1 cellular context compared by ENCODE assay signal in genomic region chr1:15459771-15460719, GRCh38.
TF ChIP-seq lines count a peak whose summit lies in the region.

No MANE protein-coding gene starts in this region.

TF ChIP-seq in HEK293, 187 proteins besides CTCF, POLR2A, EP300 and RAD21 (continued from another document):
- TF ChIP-seq PRDM4 (tag by site-specific recombination; IDR thresholded peaks at IDR 0.05) (0 out of 2 replicates have a peak, but pooled peaks have one; percentile 26), ZNF2 (tag by site-specific recombination; IDR thresholded peaks at IDR 0.05) (peak; percentile 50; the same call in 1 of the 2 replicates), ZNF670 (tag by site-specific recombination; IDR thresholded peaks at IDR 0.05; ENCODE audit: low read depth) (no peak), ZNF449 (tag by site-specific recombination; IDR thresholded peaks at IDR 0.05) (peak; percentile 29; the same call in 1 of the 2 replicates), ZNF623 (tag by site-specific recombination; IDR thresholded peaks at IDR 0.05) (no peak), ZNF202 (tag by site-specific recombination; IDR thresholded peaks at IDR 0.05; ENCODE audit: borderline replicate concordance) (no peak), ZNF214 (tag by site-specific recombination; IDR thresholded peaks at IDR 0.05; ENCODE audit: borderline replicate concordance) (0 out of 2 replicates have a peak, but pooled peaks have one; percentile 11), ZSCAN4 (tag by site-specific recombination; IDR thresholded peaks at IDR 0.05) (peak; percentile 13; the same call in 1 of the 2 replicates), ZBTB1 (tag by site-specific recombination; IDR thresholded peaks at IDR 0.05) (peak; percentile 81; the same call in 1 of the 2 replicates), TRIM28 (IDR thresholded peaks at IDR 0.05; ENCODE audit: borderline replicate concordance, low read length) (peak; percentile 69; the same call in 1 of the 2 replicates), PRDM6 (tag by site-specific recombination; IDR thresholded peaks at IDR 0.05) (peak; percentile 74; the same call in 1 of the 2 replicates), ZNF777 (tag by site-specific recombination; IDR thresholded peaks at IDR 0.05; ENCODE audit: borderline replicate concordance) (no peak), GLIS1 (tag by site-specific recombination; IDR thresholded peaks at IDR 0.05) (peak; percentile 80), KLF10 (tag by site-specific recombination; IDR thresholded peaks at IDR 0.05) (peak; percentile 53; the same call in 1 of the 2 replicates), ZNF362 (tag by site-specific recombination; IDR thresholded peaks at IDR 0.05) (peak; percentile 90), ZNF558 (tag by site-specific recombination; IDR thresholded peaks at IDR 0.05) (peak; percentile 81), ZBTB48 (tag by site-specific recombination; IDR thresholded peaks at IDR 0.05) (peak; percentile 91; the same call in 1 of the 2 replicates), ZNF704 (tag by site-specific recombination; IDR thresholded peaks at IDR 0.05) (no peak), BCL6B (tag by site-specific recombination; IDR thresholded peaks at IDR 0.05) (no peak), ZNF24 (tag by site-specific recombination; IDR thresholded peaks at IDR 0.05) (peak; percentile 92), ZNF324 (tag by site-specific recombination; IDR thresholded peaks at IDR 0.05) (peak; percentile 94), ZNF76 (tag by site-specific recombination; IDR thresholded peaks at IDR 0.05; ENCODE audit: borderline replicate concordance, low read depth) (peak; percentile 43; the same call in 1 of the 2 replicates)
